In the genomic region with DNA sequence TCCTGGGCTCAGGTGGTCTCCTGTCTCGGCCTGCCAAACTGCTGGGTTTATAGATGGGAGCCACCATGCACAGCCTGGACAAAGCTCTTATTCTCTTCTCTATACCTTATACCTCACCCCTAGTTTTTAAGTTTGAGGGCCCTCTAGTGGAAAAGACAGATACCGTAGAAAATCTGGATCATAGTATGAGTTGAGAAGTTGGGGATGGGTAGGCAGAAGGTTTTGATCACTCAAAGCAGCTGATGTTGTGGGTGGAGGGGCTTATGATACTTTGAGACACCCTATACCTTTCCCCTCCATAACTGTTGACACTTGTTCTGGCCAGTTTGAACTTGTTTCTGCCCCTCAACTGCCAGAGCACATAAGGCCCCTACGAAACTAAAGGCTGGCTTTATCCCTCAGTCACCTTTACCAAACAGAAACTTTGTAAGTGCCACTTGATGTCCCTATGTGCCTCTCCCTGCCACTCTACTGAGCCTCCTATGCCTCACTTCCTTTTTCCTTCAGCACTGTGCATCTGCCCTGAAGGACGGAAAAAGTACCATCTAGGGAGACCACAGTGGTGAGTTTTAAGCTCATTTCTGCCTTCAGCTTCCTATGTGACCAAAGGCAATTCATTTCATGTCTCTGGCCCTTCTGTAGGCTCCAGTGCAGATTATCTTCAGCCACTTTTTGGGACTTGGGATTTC, we compare ENCODE assay signal across 8 cellular contexts. TPM values are rescaled to one million over a fixed set of nuclear protein-coding genes. Genes with fewer than 3 reads are reported as not detected.
DNase-seq lines count a peak whose midpoint lies in the region; ATAC-seq, FAIRE-seq and TF ChIP-seq lines count a peak whose summit lies in the region.

No MANE protein-coding gene starts in this region.

- peaks cover 7% of the 10 kb centered on the region; the same call in 1 of the 2 replicates for H3K36me3 ChIP-seq in RWPE2 (ENCODE audit: low read depth)

- no peak overlapping the region for H3K4me3 ChIP-seq in RWPE2 (ENCODE audit: severe bottlenecking)

- TF ChIP-seq CTCF in RWPE2 (IDR thresholded peaks at IDR 0.05; ENCODE audit: poor library complexity, severe bottlenecking) (peak; percentile 69), foreskin keratinocyte (conservative IDR thresholded peaks at IDR 0.05) (peak; percentile 59)

- FAIRE-seq in RCC 7860 (lab: Jason Lieb, UNC), result no peak

- DNase-seq in activated T-cell treated with anti-CD3 and anti-CD28 coated beads, Interleukin-2, amount 50 U/mL, for 72 hours, result peak in 1 of 2 donors; percentile 19
- DNase-seq in activated T-cell treated with anti-CD3 and anti-CD28 coated beads, Interleukin-2, amount 50 U/mL, for 48 hours, result no peak
- DNase-seq in RWPE2 (ENCODE audit: low spot score) (no peak), foreskin keratinocyte (peak in 1 of 2 donors; percentile 15), globus pallidus (ENCODE audit: low spot score) (no peak), RCC 7860 (ENCODE audit: low spot score) (no peak)
- DNase-seq in stimulated activated CD4-positive, alpha-beta T cell treated with anti-CD3 and anti-CD28 coated beads, Interleukin-1b, Interleukin-23, amount 100 ng/mL, for 48 hours, result no peak

- H3K27me3 Mint-ChIP-seq in activated T-cell treated with anti-CD3 and anti-CD28 coated beads, Interleukin-2, amount 50 U/mL, for 72 hours (ENCODE audit: low read depth), result no peaks in the 10 kb centered on the region

- ATAC-seq in activated T-cell treated with anti-CD3 and anti-CD28 coated beads, Interleukin-2, amount 50 U/mL, for 72 hours (replicated peaks in 1 of 2), result peak; percentile 78 to 80
- ATAC-seq in HG03045 (IDR thresholded peaks at IDR 0.05; ENCODE audit: unreplicated experiment) (peak; percentile 52), RWPE2 (ENCODE audit: low read depth) (no peak), foreskin keratinocyte (no peak)

- peaks cover 78% of the 10 kb centered on the region for H3K4me1 Mint-ChIP-seq in activated T-cell treated with anti-CD3 and anti-CD28 coated beads, Interleukin-2, amount 50 U/mL, for 72 hours (ENCODE audit: low read depth)

- no peaks in the 10 kb centered on the region for H3K9me3 Mint-ChIP-seq in activated T-cell treated with anti-CD3 and anti-CD28 coated beads, Interleukin-2, amount 50 U/mL, for 72 hours

- H3K4me1 ChIP-seq in RWPE2 (ENCODE audit: insufficient read depth, poor library complexity, severe bottlenecking) (peaks cover 19% of the 10 kb centered on the region), foreskin keratinocyte (peaks cover 33% of the 10 kb centered on the region)

- no peaks in the 10 kb centered on the region for H3K36me3 Mint-ChIP-seq in activated T-cell treated with anti-CD3 and anti-CD28 coated beads, Interleukin-2, amount 50 U/mL, for 72 hours (ENCODE audit: insufficient read depth in 2 of 2)

- no peaks in the 10 kb centered on the region for H3K9me3 ChIP-seq in RWPE2 (ENCODE audit: severe bottlenecking)

- H3K27ac Mint-ChIP-seq in activated T-cell treated with anti-CD3 and anti-CD28 coated beads, Interleukin-2, amount 50 U/mL, for 72 hours, result peak overlapping the region; percentile 59

- no peaks in the 10 kb centered on the region for H3K27me3 ChIP-seq in RWPE2 (ENCODE audit: insufficient read depth, poor library complexity, severe bottlenecking)
- no peaks in the 10 kb centered on the region for H3K27me3 ChIP-seq in foreskin keratinocyte

- no peak overlapping the region for H3K27ac ChIP-seq in RWPE2 (ENCODE audit: poor library complexity, severe bottlenecking)
- no peak overlapping the region for H3K27ac ChIP-seq in foreskin keratinocyte

- no peak overlapping the region for H3K4me3 Mint-ChIP-seq in activated T-cell treated with anti-CD3 and anti-CD28 coated beads, Interleukin-2, amount 50 U/mL, for 72 hours

RNA-seq across cellular contexts. Expression of a gene that starts 28.6 kb away (rescaled TPM):
- 100 to 1,000 TPM; 148 to 164 TPM for total RNA-seq in activated T-cell treated with anti-CD3 and anti-CD28 coated beads, Interleukin-2, amount 50 U/mL, for 72 hours
- 141 and 163 TPM in 2 replicates for total RNA-seq in foreskin keratinocyte
- polyA plus RNA-seq in foreskin keratinocyte, result 193 and 211 TPM in 2 replicates

Comparison
In these comparisons a context has a peak if more than half of its experiments do, and no peak if none do; other contexts are left out.
1. ATAC-seq: peak in activated T-cell treated with anti-CD3 and anti-CD28 coated beads, Interleukin-2, amount 50 U/mL, for 72 hours (2 of 2) and HG03045 (single experiment); none in RWPE2 (single experiment) and foreskin keratinocyte (single experiment).